28 cellular contexts compared by ENCODE assay signal in genomic region chr1:46041551-46041950, GRCh38.
DNase-seq lines count a peak whose midpoint lies in the region; ATAC-seq and TF ChIP-seq lines count a peak whose summit lies in the region.
"Had no signal": no experiment of that assay in that cellular context is flagged by ENCODE, and none has a peak within 500 bp of the region (broad histone marks: within the 10 kb centered on the region; RNA-seq: fewer than 3 reads in every experiment).

No MANE protein-coding gene starts in this region.

- no peak overlapping the region for H3K4me3 ChIP-seq in BLaER1 treated with 17β-estradiol and CSF1 and Interleukin-3, amounts not matched to agents 10 nM and 100 nM
- H3K4me3 ChIP-seq in GM06990 (replicated peaks; ENCODE audit: low read depth, low read length) (no peak overlapping the region), esophagus muscularis mucosa (no peak overlapping the region), neural progenitor cell (no peak overlapping the region)
- H3K4me3 ChIP-seq: cardiac muscle cell, colonic mucosa, hepatocyte, SJSA1, testis, uterus had no signal

- H3K27ac ChIP-seq in BLaER1 treated with 17β-estradiol and CSF1 and Interleukin-3, amounts not matched to agents 10 nM and 100 nM: peak overlapping the region in 8 of 11 experiments; percentile 72 to 79 (median 78); a peak in 14 of 22 replicates
- H3K27ac ChIP-seq in esophagus muscularis mucosa (replicated peaks in 1 of 4): no peak overlapping the region
- H3K27ac ChIP-seq in neural progenitor cell: no peak overlapping the region
- H3K27ac ChIP-seq: cardiac muscle cell, colonic mucosa, hepatocyte, SJSA1, testis, uterus had no signal

- peaks cover 34 to 63% (median 39%) of the 10 kb centered on the region in 10 experiments for H3K4me1 ChIP-seq in BLaER1 treated with 17β-estradiol and CSF1 and Interleukin-3, amounts not matched to agents 10 nM and 100 nM
- peaks cover 32 to 53% (median 41%) of the 10 kb centered on the region in 4 donors for H3K4me1 ChIP-seq in esophagus muscularis mucosa
- no peaks in the 10 kb centered on the region for H3K4me1 ChIP-seq in neural progenitor cell
- H3K4me1 ChIP-seq: SJSA1, uterus had no signal

- no peak for ATAC-seq in HG03460 (IDR thresholded peaks at IDR 0.05; ENCODE audit: unreplicated experiment)
- ATAC-seq: activated CD8-positive, alpha-beta T cell treated with anti-CD3 and anti-CD28 coated beads for 36 hours; activated naive CD4-positive, alpha-beta T cell treated with anti-CD3 and anti-CD28 coated beads, Interleukin-2, amount 50 U/mL, for 72 hours; esophagus mucosa; left colon; sciatic nerve; T-cell had no signal

- no peaks in the 10 kb centered on the region for H3K9me3 Mint-ChIP-seq in neural progenitor cell
- H3K9me3 Mint-ChIP-seq: activated CD8-positive, alpha-beta T cell treated with anti-CD3 and anti-CD28 coated beads for 36 hours; activated naive CD4-positive, alpha-beta T cell treated with anti-CD3 and anti-CD28 coated beads, Interleukin-2, amount 50 U/mL, for 72 hours; endodermal cell; neural crest cell; T-cell had no signal

- H3K27ac Mint-ChIP-seq in neural progenitor cell: no peak overlapping the region
- H3K27ac Mint-ChIP-seq: activated CD8-positive, alpha-beta T cell treated with anti-CD3 and anti-CD28 coated beads for 36 hours; activated naive CD4-positive, alpha-beta T cell treated with anti-CD3 and anti-CD28 coated beads, Interleukin-2, amount 50 U/mL, for 72 hours; endodermal cell; T-cell had no signal

- peaks cover 50% of the 10 kb centered on the region for H3F3A ChIP-seq in neural progenitor cell (ENCODE audit: low read depth)

- peaks cover 26% of the 10 kb centered on the region for H3K36me3 Mint-ChIP-seq in neural progenitor cell
- H3K36me3 Mint-ChIP-seq: activated naive CD4-positive, alpha-beta T cell treated with anti-CD3 and anti-CD28 coated beads, Interleukin-2, amount 50 U/mL, for 72 hours; T-cell had no signal

- no peak overlapping the region for H2AFZ ChIP-seq in neural progenitor cell (replicated peaks)
- H2AFZ ChIP-seq: hepatocyte had no signal

- no peak for TF ChIP-seq EP300 in esophagus muscularis mucosa (IDR thresholded peaks at IDR 0.05)

- H3K9ac ChIP-seq in BLaER1 treated with 17β-estradiol and CSF1 and Interleukin-3, amounts not matched to agents 10 nM and 100 nM: peak overlapping the region in 2 of 11 experiments; percentile 15 to 19; a peak in 1 of 22 replicates
- H3K9ac ChIP-seq in neural progenitor cell: no peak overlapping the region

- TF ChIP-seq CTCF in GM06990 (IDR thresholded peaks at IDR 0.05; ENCODE audit: insufficient read depth, low read length, poor library complexity, severe bottlenecking) (no peak), esophagus muscularis mucosa (IDR thresholded peaks at IDR 0.05) (no peak), neural progenitor cell (IDR thresholded peaks at IDR 0.05) (no peak)

- H3K9me3 ChIP-seq in BLaER1 treated with 17β-estradiol and CSF1 and Interleukin-3, amounts not matched to agents 10 nM and 100 nM (replicated peaks in 1 of 11): no peaks in the 10 kb centered on the region
- no peaks in the 10 kb centered on the region for H3K9me3 ChIP-seq in esophagus muscularis mucosa
- no peaks in the 10 kb centered on the region for H3K9me3 ChIP-seq in neural progenitor cell (ENCODE audit: low read depth)
- H3K9me3 ChIP-seq: colonic mucosa, SJSA1, testis, uterus had no signal

- H4K20me1 ChIP-seq in BLaER1 treated with 17β-estradiol and CSF1 and Interleukin-3, amounts not matched to agents 10 nM and 100 nM: peaks cover 0 to 19% (median 6%) of the 10 kb centered on the region in 11 experiments; a peak in 7 of 22 replicates
- peaks cover 95% of the 10 kb centered on the region for H4K20me1 ChIP-seq in neural progenitor cell (ENCODE audit: low read depth)

- intact Hi-C loops in esophagus muscularis mucosa (cut with DNase I): loop anchor here (10.0 kb wide), 1 partner anchor 73 kb away; no protein-coding TSS in a partner anchor

- H3K36me3 ChIP-seq in BLaER1 treated with 17β-estradiol and CSF1 and Interleukin-3, amounts not matched to agents 10 nM and 100 nM: peaks cover 0 to 89% (median 64%) of the 10 kb centered on the region in 11 experiments; a peak in 17 of 22 replicates
- H3K36me3 ChIP-seq in GM06990 (ENCODE audit: control insufficient read depth, insufficient read depth, low read length): peaks cover 5% of the 10 kb centered on the region
- peaks cover 0 to 64% (median 8%) of the 10 kb centered on the region in 4 donors for H3K36me3 ChIP-seq in esophagus muscularis mucosa
- peaks cover 26% of the 10 kb centered on the region for H3K36me3 ChIP-seq in neural progenitor cell
- H3K36me3 ChIP-seq: colonic mucosa, uterus had no signal

- H3K79me2 ChIP-seq in neural progenitor cell (ENCODE audit: low read depth): peaks cover 7% of the 10 kb centered on the region
- H3K79me2 ChIP-seq: hepatocyte had no signal

- no peak overlapping the region for H3K4me3 Mint-ChIP-seq in neural progenitor cell
- H3K4me3 Mint-ChIP-seq: activated CD8-positive, alpha-beta T cell treated with anti-CD3 and anti-CD28 coated beads for 36 hours; endodermal cell; neural crest cell; T-cell had no signal

- H3K27me3 Mint-ChIP-seq in neural progenitor cell (ENCODE audit: insufficient read depth, low read depth): no peaks in the 10 kb centered on the region
- H3K27me3 Mint-ChIP-seq: activated CD8-positive, alpha-beta T cell treated with anti-CD3 and anti-CD28 coated beads for 36 hours had no signal

- WGBS in esophagus muscularis mucosa: 90% methylated on average over 2 of the region's 2 CpGs

- DNase-seq in GM06990 (ENCODE audit: extremely low read depth, insufficient read length) (peak; percentile 40), NCI-H774 (lab: John Stamatoyannopoulos, UW) (peak; percentile 28), esophagus muscularis mucosa (ENCODE audit: extremely low spot score) (peak; percentile 37), dermis blood vessel endothelial cell (no peak), neural progenitor cell (ENCODE audit: low spot score) (no peak)
- DNase-seq: activated CD4-positive, CD25-positive, alpha-beta regulatory T cell treated with anti-CD3 and anti-CD28 coated beads, Interleukin-2, amount 50 U/mL, for 72 hours; activated CD8-positive, alpha-beta T cell treated with anti-CD3 and anti-CD28 coated beads for 36 hours; colonic mucosa; EL; endodermal cell; foreskin melanocyte; GOT3; left colon; NCI-H510A; stimulated activated CD4-positive, alpha-beta T cell treated with anti-CD3 and anti-CD28 coated beads, Interleukin-4, amount 100 ng/mL, for 4 hours; stimulated activated naive CD4-positive, alpha-beta T cell treated with Interleukin-2 at 50 U/mL for 16 hours; T-cell; testis; uterus had no signal

- no peaks in the 10 kb centered on the region for H3K27me3 ChIP-seq in BLaER1 treated with 17β-estradiol and CSF1 and Interleukin-3, amounts not matched to agents 10 nM and 100 nM
- H3K27me3 ChIP-seq in GM06990 (replicated peaks; ENCODE audit: control insufficient read depth, insufficient read depth, low read length) (no peaks in the 10 kb centered on the region), esophagus muscularis mucosa (no peaks in the 10 kb centered on the region), neural progenitor cell (no peaks in the 10 kb centered on the region)
- H3K27me3 ChIP-seq: cardiac muscle cell, colonic mucosa, hepatocyte, SJSA1, testis, uterus had no signal

- TF ChIP-seq POLR2A in esophagus muscularis mucosa (IDR thresholded peaks at IDR 0.05; ENCODE audit: low read depth): no peak

- H3K4me1 Mint-ChIP-seq in neural progenitor cell: no peaks in the 10 kb centered on the region

- peak overlapping the region; percentile 55 to 81 (median 72); a peak in 18 of 22 replicates for H3K4me2 ChIP-seq in BLaER1 treated with 17β-estradiol and CSF1 and Interleukin-3, amounts not matched to agents 10 nM and 100 nM
- no peak overlapping the region for H3K4me2 ChIP-seq in neural progenitor cell
- H3K4me2 ChIP-seq: hepatocyte had no signal

Comparison
In these comparisons a context has a peak if more than half of its experiments do, and no peak if none do; other contexts are left out.
1. H3K27ac ChIP-seq: peak in BLaER1 treated with 17β-estradiol and CSF1 and Interleukin-3, amounts not matched to agents 10 nM and 100 nM (8 of 11); none in esophagus muscularis mucosa (0 of 4) and neural progenitor cell (single experiment).
2. DNase-seq: peak in GM06990 (single experiment), NCI-H774 (single experiment) and esophagus muscularis mucosa (single experiment); none in dermis blood vessel endothelial cell (single experiment) and neural progenitor cell (single experiment).